8 cellular contexts compared by ENCODE assay signal in the genomic region with DNA sequence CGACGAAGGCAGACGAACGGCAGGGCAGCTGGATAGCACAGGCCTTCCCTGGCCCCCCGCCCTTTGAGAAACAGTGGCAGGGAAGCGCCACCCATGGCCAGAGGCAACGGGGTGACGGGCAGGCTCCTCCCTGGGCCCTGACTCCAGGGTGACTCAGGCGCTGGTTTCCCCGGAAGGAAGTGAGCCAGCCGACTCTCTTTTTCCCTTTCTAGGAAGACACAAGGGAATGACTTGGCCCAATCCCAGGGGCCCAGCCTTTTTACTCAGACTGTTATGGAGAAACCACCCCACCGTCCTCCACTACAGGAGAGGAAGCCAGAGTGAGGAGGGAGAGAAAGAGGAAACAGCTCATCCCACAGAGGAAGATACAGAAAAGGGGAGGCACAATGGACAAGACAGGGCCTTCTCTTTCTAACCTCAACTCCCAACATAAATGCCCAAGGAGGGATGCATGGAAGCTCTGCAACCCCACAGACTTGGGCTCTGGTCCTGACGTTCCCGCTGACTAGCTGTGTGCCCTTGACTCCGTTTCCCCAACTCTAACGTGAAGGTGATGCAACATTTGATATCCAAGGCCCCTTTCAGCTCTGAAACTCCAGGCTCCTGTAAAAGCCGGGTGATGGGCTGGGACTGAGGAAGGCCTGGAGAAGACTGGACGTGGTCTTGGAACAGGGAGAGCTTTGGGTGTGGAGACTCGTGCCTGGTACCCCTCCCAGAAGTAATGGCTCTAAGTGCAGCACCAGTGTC. TPM values are rescaled to one million over a fixed set of nuclear protein-coding genes. Genes with fewer than 3 reads are reported as not detected.
DNase-seq lines count a peak whose midpoint lies in the region; TF ChIP-seq lines count a peak whose summit lies in the region.

No MANE protein-coding gene starts in this region.

- DNase-seq in GOT3 (lab: John Stamatoyannopoulos, UW) (peak; percentile 56), SW480 (ENCODE audit: low spot score) (peak; percentile 85), foreskin melanocyte (peak; percentile 96), sigmoid colon (peak; percentile 99), WERI-Rb-1 (no peak), NCI-H2107 treated with DMSO at 0.1 percent for 48 hours (lab: John Stamatoyannopoulos, UW; ENCODE audit: unreplicated experiment) (no peak), G401 (ENCODE audit: low spot score) (no peak), NCI-H1092 (lab: John Stamatoyannopoulos, UW) (no peak)

- TF ChIP-seq CTCF in sigmoid colon (IDR thresholded peaks at IDR 0.05) (no peak), WERI-Rb-1 (IDR thresholded peaks at IDR 0.05; ENCODE audit: low read depth, low read length) (no peak)

- H3K36me3 ChIP-seq in sigmoid colon (no peaks in the 10 kb centered on the region), WERI-Rb-1 (no peaks in the 10 kb centered on the region)

- no peaks in the 10 kb centered on the region for H3K27me3 ChIP-seq in sigmoid colon
- no peaks in the 10 kb centered on the region for H3K27me3 ChIP-seq in WERI-Rb-1 (ENCODE audit: insufficient read depth, low read depth, severe bottlenecking)

- in situ Hi-C loops in G401 (cut with HindIII; ENCODE audit: low sequenced_read_pairs) = no loop called here

- peak overlapping the region; percentile 98 to 100 (median 100) for H3K27ac ChIP-seq in sigmoid colon
- no peak overlapping the region for H3K27ac ChIP-seq in WERI-Rb-1

- WGBS in sigmoid colon, 2 donors = 53 to 62% methylated on average over 19 of the region's 19 CpGs

- H3K4me3 ChIP-seq in sigmoid colon = peak overlapping the region in 3 of 4 donors; percentile 35 to 41 (median 40)
- H3K4me3 ChIP-seq in WERI-Rb-1 (ENCODE audit: low read depth, low read length) = no peak overlapping the region

- peaks cover 0 to 99% (median 98%) of the 10 kb centered on the region in 4 donors for H3K4me1 ChIP-seq in sigmoid colon

- TF ChIP-seq EP300 in sigmoid colon (IDR thresholded peaks at IDR 0.05) = peak in 2 of 4 donors; percentile 23 to 63

- no peaks in the 10 kb centered on the region for H3K9me3 ChIP-seq in sigmoid colon
- H3K9me3 ChIP-seq in WERI-Rb-1 (ENCODE audit: severe bottlenecking) = no peaks in the 10 kb centered on the region

- TF ChIP-seq POLR2A in sigmoid colon (IDR thresholded peaks at IDR 0.05) = no peak

- intact Hi-C loops in sigmoid colon (cut with DNase I) = loop anchor here (1.0 to 10.0 kb wide), 2 partner anchors 27 to 156 kb away; a partner anchor contains a TSS

RNA-seq across cellular contexts. Expression of a gene that starts 27.9 kb away (rescaled TPM):
- total RNA-seq in sigmoid colon = 1,000 to 10,000 TPM in 1 of 4 donors, 100 to 1,000 TPM in 3; 372 to 1,069 (median 688) TPM
- polyA plus RNA-seq in sigmoid colon = 10 to 100 TPM; 20.1 to 98.1 (median 24.0) TPM
- total RNA-seq in G401 (2014; rRNA removed; shearing (Covaris generic)) = 78.8 and 90.9 TPM in 2 replicates

Comparison
In these comparisons a context has a peak if more than half of its experiments do, and no peak if none do; other contexts are left out.
1. DNase-seq: peak in GOT3 (single experiment), SW480 (single experiment), foreskin melanocyte (single experiment) and sigmoid colon (single experiment); none in WERI-Rb-1 (single experiment), NCI-H2107 treated with DMSO at 0.1 percent for 48 hours (single experiment), G401 (single experiment) and NCI-H1092 (single experiment).